ENCODE assay signal across 9 cellular contexts in the genomic region with DNA sequence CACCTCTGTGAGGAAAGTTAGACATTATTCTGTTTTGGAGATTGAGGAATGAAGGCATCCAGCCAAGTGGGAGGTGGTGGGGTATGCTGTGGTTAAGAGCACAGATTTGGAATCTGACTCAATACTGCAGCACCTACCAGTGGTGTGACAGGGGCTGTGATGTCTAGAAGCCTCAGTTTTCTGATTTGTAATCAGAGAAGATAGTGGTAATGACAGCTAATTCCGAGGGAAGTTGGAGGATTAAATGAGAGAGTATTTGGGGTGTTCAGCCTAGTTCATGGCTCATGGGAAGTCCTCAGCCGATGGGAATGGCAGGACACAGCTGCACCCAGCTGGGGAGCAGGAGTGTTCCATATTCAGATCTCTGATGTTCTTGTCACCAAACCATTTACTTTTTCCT. TPM values are rescaled to one million over a fixed set of nuclear protein-coding genes. Genes with fewer than 3 reads are reported as not detected.
DNase-seq lines count a peak whose midpoint lies in the region; ATAC-seq and TF ChIP-seq lines count a peak whose summit lies in the region.
"Had no signal": no experiment of that assay in that cellular context is flagged by ENCODE, and none has a peak within 500 bp of the region (broad histone marks: within the 10 kb centered on the region; RNA-seq: fewer than 3 reads in every experiment).

No MANE protein-coding gene starts in this region.

- H3K27ac Mint-ChIP-seq in Calu3 (ENCODE audit: unreplicated experiment): no peak overlapping the region
- peak overlapping the region; percentile 56 for H3K27ac Mint-ChIP-seq in dendritic cell treated with granulocyte-macrophage colony-stimulating factor and Interleukin-4, amounts not matched to agents 40 ng/mL and 50 ng/mL, for 4 days
- peak overlapping the region; percentile 14 to 86 for H3K27ac Mint-ChIP-seq in natural killer cell treated with Interleukin-12 subunit alpha and Interleukin-12 subunit beta and Interleukin-15 and Interleukin-18, amount 100 ng/mL, for 72 hours
- H3K27ac Mint-ChIP-seq: IgD-negative memory B cell had no signal

- ATAC-seq in natural killer cell treated with Interleukin-12 subunit alpha and Interleukin-12 subunit beta and Interleukin-15 and Interleukin-18, amount 100 ng/mL, for 72 hours: no peak
- no peak for ATAC-seq in GM21737 (IDR thresholded peaks at IDR 0.05; ENCODE audit: unreplicated experiment)

- DNase-seq in Calu3 (peak; percentile 50), LHCN-M2 (ENCODE audit: low read depth) (peak; percentile 74), stomach (no peak), NCI-H446 (lab: John Stamatoyannopoulos, UW) (no peak), T1000 (lab: John Stamatoyannopoulos, UW) (no peak)
- DNase-seq in natural killer cell treated with Interleukin-12 subunit alpha and Interleukin-12 subunit beta and Interleukin-15 and Interleukin-18, amount 100 ng/mL, for 72 hours (ENCODE audit: low spot score): no peak

- no peaks in the 10 kb centered on the region for H3K9me3 Mint-ChIP-seq in Calu3 (ENCODE audit: low read depth, unreplicated experiment)
- no peaks in the 10 kb centered on the region for H3K9me3 Mint-ChIP-seq in dendritic cell treated with granulocyte-macrophage colony-stimulating factor and Interleukin-4, amounts not matched to agents 40 ng/mL and 50 ng/mL, for 4 days
- no peaks in the 10 kb centered on the region for H3K9me3 Mint-ChIP-seq in natural killer cell treated with Interleukin-12 subunit alpha and Interleukin-12 subunit beta and Interleukin-15 and Interleukin-18, amount 100 ng/mL, for 72 hours
- H3K9me3 Mint-ChIP-seq: IgD-negative memory B cell had no signal

- TF ChIP-seq CTCF in Calu3 (IDR thresholded peaks at IDR 0.05; ENCODE audit: unreplicated experiment): no peak
- TF ChIP-seq CTCF in stomach (IDR thresholded peaks at IDR 0.05): no peak

- peaks cover 48% of the 10 kb centered on the region for H3K36me3 Mint-ChIP-seq in Calu3 (ENCODE audit: insufficient read depth, unreplicated experiment)
- H3K36me3 Mint-ChIP-seq in dendritic cell treated with granulocyte-macrophage colony-stimulating factor and Interleukin-4, amounts not matched to agents 40 ng/mL and 50 ng/mL, for 4 days (ENCODE audit: low read depth): peaks cover 71% of the 10 kb centered on the region
- peaks cover 16% of the 10 kb centered on the region for H3K36me3 Mint-ChIP-seq in natural killer cell treated with Interleukin-12 subunit alpha and Interleukin-12 subunit beta and Interleukin-15 and Interleukin-18, amount 100 ng/mL, for 72 hours

- no peak for TF ChIP-seq EP300 in stomach (IDR thresholded peaks at IDR 0.05)

- no peaks in the 10 kb centered on the region for H3K9me3 ChIP-seq in stomach

- intact Hi-C loops in Calu3 (cut with micrococcal nuclease; ENCODE audit: unreplicated experiment) (no loop called here), stomach (cut with DNase I; ENCODE audit: low total_unique reads) (no loop called here)
- intact Hi-C loops in dendritic cell treated with granulocyte-macrophage colony-stimulating factor and Interleukin-4, amounts not matched to agents 40 ng/mL and 50 ng/mL, for 4 days (cut with micrococcal nuclease): loop anchor here (5.0 kb wide), 1 partner anchor 35 kb away; no protein-coding TSS in a partner anchor

- H3K36me3 ChIP-seq in stomach: peaks cover 5 to 69% (median 54%) of the 10 kb centered on the region in 4 donors

- TF ChIP-seq POLR2A in stomach (IDR thresholded peaks at IDR 0.05): no peak

- H3K4me3 Mint-ChIP-seq in Calu3 (ENCODE audit: low read depth, unreplicated experiment): no peak overlapping the region
- H3K4me3 Mint-ChIP-seq in dendritic cell treated with granulocyte-macrophage colony-stimulating factor and Interleukin-4, amounts not matched to agents 40 ng/mL and 50 ng/mL, for 4 days: no peak overlapping the region
- no peak overlapping the region for H3K4me3 Mint-ChIP-seq in natural killer cell treated with Interleukin-12 subunit alpha and Interleukin-12 subunit beta and Interleukin-15 and Interleukin-18, amount 100 ng/mL, for 72 hours

- CTCF ChIA-PET in Calu3 (lab: Charles Lee): interaction anchor here (1.0 to 1.1 kb wide), 3 partner anchors 180 to 213 kb away, joined by 3 to 4 read pairs (median 3); no protein-coding TSS in a partner anchor

- H3K27ac ChIP-seq in stomach: peak overlapping the region in 2 of 5 donors; percentile 55 to 76

- H3K4me3 ChIP-seq in stomach: no peak overlapping the region

- peaks cover 21 to 72% (median 29%) of the 10 kb centered on the region in 4 donors for H3K4me1 ChIP-seq in stomach

- H3K27me3 ChIP-seq in stomach: no peaks in the 10 kb centered on the region

- WGBS in stomach, 5 donors: 47 to 61% (median 57%) methylated on average over 2 of the region's 2 CpGs

- H3K27me3 Mint-ChIP-seq in Calu3 (ENCODE audit: unreplicated experiment): no peaks in the 10 kb centered on the region
- H3K27me3 Mint-ChIP-seq in dendritic cell treated with granulocyte-macrophage colony-stimulating factor and Interleukin-4, amounts not matched to agents 40 ng/mL and 50 ng/mL, for 4 days: no peaks in the 10 kb centered on the region
- no peaks in the 10 kb centered on the region for H3K27me3 Mint-ChIP-seq in natural killer cell treated with Interleukin-12 subunit alpha and Interleukin-12 subunit beta and Interleukin-15 and Interleukin-18, amount 100 ng/mL, for 72 hours

- BruUV-seq in Calu3 (replicated peaks; lab: Mats Ljungman, UMichigan): no TSS peak

- peaks cover 25% of the 10 kb centered on the region for H3K4me1 Mint-ChIP-seq in Calu3 (ENCODE audit: low read depth, unreplicated experiment)
- peaks cover 20% of the 10 kb centered on the region for H3K4me1 Mint-ChIP-seq in dendritic cell treated with granulocyte-macrophage colony-stimulating factor and Interleukin-4, amounts not matched to agents 40 ng/mL and 50 ng/mL, for 4 days (ENCODE audit: low read depth)
- peaks cover 30 to 38% of the 10 kb centered on the region in 2 donors for H3K4me1 Mint-ChIP-seq in natural killer cell treated with Interleukin-12 subunit alpha and Interleukin-12 subunit beta and Interleukin-15 and Interleukin-18, amount 100 ng/mL, for 72 hours (ENCODE audit: low read depth in 2 of 2)

RNA-seq across cellular contexts. Expression of a gene that starts 9.2 kb away (rescaled TPM):
- 30.0 and 31.7 TPM in 2 replicates for total RNA-seq in Calu3 (2022)
- total RNA-seq in LHCN-M2 (2014; rRNA removed): 7.2 and 8.5 TPM in 2 replicates
- polyA plus RNA-seq in LHCN-M2 (2012): 6.0 TPM
- 10 to 100 TPM; 22.0 to 27.6 TPM for total RNA-seq in natural killer cell treated with Interleukin-12 subunit alpha and Interleukin-12 subunit beta and Interleukin-15 and Interleukin-18, amount 100 ng/mL, for 72 hours
- total RNA-seq in stomach: 10 to 100 TPM in 4 of 5 donors, 1 to 10 TPM in 1; 2.7 to 21.0 (median 17.2) TPM
- 1 to 10 TPM; 2.3 to 9.8 (median 2.7) TPM for polyA plus RNA-seq in stomach

Comparison
In these comparisons a context has a peak if more than half of its experiments do, and no peak if none do; other contexts are left out.
1. DNase-seq: peak in Calu3 (single experiment) and LHCN-M2 (single experiment); none in natural killer cell treated with Interleukin-12 subunit alpha and Interleukin-12 subunit beta and Interleukin-15 and Interleukin-18, amount 100 ng/mL, for 72 hours (single experiment), stomach (single experiment), NCI-H446 (0 of 2) and T1000 (single experiment).